35 cellular contexts compared by ENCODE assay signal in the genomic region with DNA sequence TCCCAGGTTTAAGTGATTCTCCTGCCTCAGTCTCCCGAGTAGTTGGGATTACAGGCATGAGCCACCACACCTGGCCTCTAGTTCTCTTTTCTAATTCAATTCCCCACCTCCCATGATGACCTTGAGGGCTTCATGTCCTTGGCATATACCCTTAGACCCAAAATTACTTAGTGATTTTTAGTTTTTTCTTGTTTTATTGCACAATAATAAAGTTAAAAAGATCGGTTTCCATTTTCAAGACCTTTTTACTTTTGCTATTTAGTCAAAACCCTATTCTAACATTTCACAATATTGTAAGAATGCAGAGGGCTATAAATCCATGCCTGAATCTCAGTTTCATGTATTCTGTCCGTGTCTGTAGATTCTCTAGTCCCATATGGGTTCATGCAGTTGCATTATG.
"Had no signal": no experiment of that assay in that cellular context is flagged by ENCODE, and none has a peak within 500 bp of the region (broad histone marks: within the 10 kb centered on the region; RNA-seq: fewer than 3 reads in every experiment).

No MANE protein-coding gene starts in this region.

- H3K4me3 ChIP-seq: MG63 had no signal

- H3K9me3 ChIP-seq: MG63 had no signal

- H3K36me3 ChIP-seq: MG63 had no signal

- DNase-seq: MG63, MM.1S, MV-4-11, NCI-H1048, NCI-H1092, NCI-H1092 treated with DMSO at 0.1 percent for 48 hours, NCI-H1105, NCI-H1105 treated with DMSO at 0.1 percent for 48 hours, NCI-H1417, NCI-H1417 treated with DMSO at 0.1 percent for 48 hours, NCI-H1436, NCI-H1436 treated with DMSO at 0.1 percent for 48 hours, NCI-H146, NCI-H1694, NCI-H1694 treated with DMSO at 0.1 percent for 48 hours, NCI-H187, NCI-H187 treated with DMSO at 0.1 percent for 48 hours, NCI-H1930, NCI-H2029, NCI-H2029 treated with DMSO at 0.1 percent for 48 hours, NCI-H2081, NCI-H2081 treated with DMSO at 0.1 percent for 48 hours, NCI-H2107, NCI-H2171, NCI-H2171 treated with DMSO at 0.1 percent for 48 hours, NCI-H2227 treated with DMSO at 0.1 percent for 48 hours, NCI-H226, NCI-H345, NCI-H446, NCI-H446 treated with DMSO at 0.1 percent for 48 hours, NCI-H510A, NCI-H510A treated with DMSO at 0.1 percent for 48 hours, NCI-H524, NCI-H524 treated with DMSO at 0.1 percent for 48 hours, NCI-H526 had no signal

- H3K27me3 ChIP-seq: MG63 had no signal
